Comparison of ENCODE assay signal across 1 cellular context in the genomic region with DNA sequence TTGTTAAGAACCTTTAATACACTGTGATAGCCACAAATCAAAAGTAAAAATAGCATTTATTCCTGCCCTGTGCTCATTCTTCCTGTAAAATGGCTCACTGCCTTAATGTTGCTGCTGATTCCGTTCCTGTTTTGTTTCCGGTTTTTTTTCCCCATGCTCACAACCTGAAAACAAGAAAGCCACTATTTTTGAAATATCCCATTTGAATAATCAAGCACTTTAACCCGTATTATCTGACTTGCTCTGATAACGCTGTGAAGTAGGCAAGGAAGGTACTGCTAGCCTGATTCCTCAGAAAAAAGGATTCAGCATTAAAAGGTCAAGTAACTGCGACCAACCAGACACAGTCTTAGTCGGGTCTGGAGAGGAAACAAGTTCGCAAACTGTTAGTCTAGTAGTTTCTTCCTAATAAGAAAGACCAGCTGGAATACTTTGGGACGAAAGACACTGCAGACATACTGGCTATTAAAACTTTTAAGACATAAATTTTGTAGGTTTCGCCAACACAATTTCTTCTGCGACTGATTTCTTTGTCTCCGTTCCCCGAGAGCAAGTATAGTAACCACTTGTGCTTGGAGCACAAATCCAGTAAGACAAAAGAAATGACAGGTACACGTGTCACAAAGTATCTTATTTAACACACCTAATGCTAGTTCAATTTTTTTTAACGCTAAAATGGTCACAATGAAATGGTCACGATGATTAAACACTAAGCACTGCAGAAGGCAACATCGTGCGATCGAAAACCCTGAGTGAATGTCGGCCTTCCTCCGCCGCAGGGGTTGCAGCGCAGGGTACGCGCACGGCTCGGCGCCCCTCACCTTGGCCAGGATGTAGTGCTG.
TF ChIP-seq lines count a peak whose summit lies in the region.

No MANE protein-coding gene starts in this region.

TF ChIP-seq in HEK293, 187 proteins besides CTCF, POLR2A, EP300 and RAD21 (continued from another document):
- TF ChIP-seq, protein P1, sequence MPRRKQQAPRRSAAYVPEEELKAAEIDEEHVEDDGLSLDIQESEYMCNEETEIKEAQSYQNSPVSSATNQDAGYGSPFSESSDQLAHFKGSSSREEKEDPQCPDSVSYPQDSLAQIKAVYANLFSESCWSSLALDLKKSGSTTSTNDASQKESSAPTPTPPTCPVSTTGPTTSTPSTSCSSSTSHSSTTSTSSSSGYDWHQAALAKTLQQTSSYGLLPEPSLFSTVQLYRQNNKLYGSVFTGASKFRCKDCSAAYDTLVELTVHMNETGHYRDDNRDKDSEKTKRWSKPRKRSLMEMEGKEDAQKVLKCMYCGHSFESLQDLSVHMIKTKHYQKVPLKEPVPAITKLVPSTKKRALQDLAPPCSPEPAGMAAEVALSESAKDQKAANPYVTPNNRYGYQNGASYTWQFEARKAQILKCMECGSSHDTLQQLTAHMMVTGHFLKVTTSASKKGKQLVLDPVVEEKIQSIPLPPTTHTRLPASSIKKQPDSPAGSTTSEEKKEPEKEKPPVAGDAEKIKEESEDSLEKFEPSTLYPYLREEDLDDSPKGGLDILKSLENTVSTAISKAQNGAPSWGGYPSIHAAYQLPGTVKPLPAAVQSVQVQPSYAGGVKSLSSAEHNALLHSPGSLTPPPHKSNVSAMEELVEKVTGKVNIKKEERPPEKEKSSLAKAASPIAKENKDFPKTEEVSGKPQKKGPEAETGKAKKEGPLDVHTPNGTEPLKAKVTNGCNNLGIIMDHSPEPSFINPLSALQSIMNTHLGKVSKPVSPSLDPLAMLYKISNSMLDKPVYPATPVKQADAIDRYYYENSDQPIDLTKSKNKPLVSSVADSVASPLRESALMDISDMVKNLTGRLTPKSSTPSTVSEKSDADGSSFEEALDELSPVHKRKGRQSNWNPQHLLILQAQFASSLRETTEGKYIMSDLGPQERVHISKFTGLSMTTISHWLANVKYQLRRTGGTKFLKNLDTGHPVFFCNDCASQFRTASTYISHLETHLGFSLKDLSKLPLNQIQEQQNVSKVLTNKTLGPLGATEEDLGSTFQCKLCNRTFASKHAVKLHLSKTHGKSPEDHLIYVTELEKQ (tag by site-specific recombination; IDR thresholded peaks at IDR 0.05; ENCODE audit: borderline replicate concordance): no peak
- TF ChIP-seq SCRT2 (tag by site-specific recombination; IDR thresholded peaks at IDR 0.05): no peak
- TF ChIP-seq SETDB1 (IDR thresholded peaks at IDR 0.05; ENCODE audit: insufficient read length, low read length): no peak
- no peak for TF ChIP-seq ZBTB7A (tag by site-specific recombination; IDR thresholded peaks at IDR 0.05; ENCODE audit: low read depth)
- no peak for TF ChIP-seq ZNF585B (tag by site-specific recombination; IDR thresholded peaks at IDR 0.05)
- no peak for TF ChIP-seq RBAK (tag by site-specific recombination; IDR thresholded peaks at IDR 0.05)
- TF ChIP-seq, protein P2, sequence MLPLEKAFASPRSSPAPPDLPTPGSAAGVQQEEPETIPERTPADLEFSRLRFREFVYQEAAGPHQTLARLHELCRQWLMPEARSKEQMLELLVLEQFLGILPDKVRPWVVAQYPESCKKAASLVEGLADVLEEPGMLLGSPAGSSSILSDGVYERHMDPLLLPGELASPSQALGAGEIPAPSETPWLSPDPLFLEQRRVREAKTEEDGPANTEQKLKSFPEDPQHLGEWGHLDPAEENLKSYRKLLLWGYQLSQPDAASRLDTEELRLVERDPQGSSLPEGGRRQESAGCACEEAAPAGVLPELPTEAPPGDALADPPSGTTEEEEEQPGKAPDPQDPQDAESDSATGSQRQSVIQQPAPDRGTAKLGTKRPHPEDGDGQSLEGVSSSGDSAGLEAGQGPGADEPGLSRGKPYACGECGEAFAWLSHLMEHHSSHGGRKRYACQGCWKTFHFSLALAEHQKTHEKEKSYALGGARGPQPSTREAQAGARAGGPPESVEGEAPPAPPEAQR (tag by site-specific recombination; IDR thresholded peaks at IDR 0.05): no peak
- 0 out of 2 replicates have a peak, but pooled peaks have one; percentile 28 for TF ChIP-seq ZNF121 (tag by site-specific recombination; IDR thresholded peaks at IDR 0.05)
- TF ChIP-seq ZNF426 (tag by site-specific recombination; IDR thresholded peaks at IDR 0.05): no peak
- peak; percentile 54 for TF ChIP-seq ZBTB20 (tag by site-specific recombination; IDR thresholded peaks at IDR 0.05)
